Comparison of ENCODE assay signal across 8 cellular contexts in the genomic region with DNA sequence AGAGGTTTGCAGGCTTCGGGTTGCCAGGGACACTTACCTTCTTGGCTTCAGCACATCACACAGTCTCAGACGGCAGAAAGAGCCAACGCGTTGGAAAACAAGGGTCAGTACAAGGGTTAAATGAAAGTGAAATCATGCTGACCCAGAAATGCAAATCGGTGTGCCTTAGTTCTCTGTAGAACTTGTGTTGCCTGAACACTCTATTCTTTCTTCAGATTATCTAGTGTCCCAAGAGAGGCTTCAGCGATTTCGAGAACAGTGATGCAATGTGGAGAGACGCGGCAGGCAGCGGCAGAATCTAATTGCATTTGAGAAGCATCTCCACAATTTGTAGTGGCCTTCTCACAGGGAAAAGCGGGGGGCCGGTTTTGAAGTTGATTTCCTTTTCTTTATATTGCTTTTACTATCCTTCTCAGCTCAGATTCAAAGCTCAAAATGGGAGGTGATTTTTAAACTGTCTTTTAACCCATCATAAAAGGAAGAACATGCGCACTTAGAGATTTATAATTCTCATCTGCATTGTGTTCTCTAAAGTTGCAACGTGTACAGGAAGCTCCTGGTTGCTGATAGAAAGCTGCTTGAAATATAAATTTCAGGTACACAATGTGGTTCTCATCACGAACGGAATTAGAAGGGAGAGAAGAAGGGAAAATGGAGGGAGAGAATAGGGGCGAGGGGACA.
A peak's percentile ranks its signal among the peaks of the same experiment; 100 is the strongest.
DNase-seq lines count a peak whose midpoint lies in the region; ATAC-seq and TF ChIP-seq lines count a peak whose summit lies in the region.

No MANE protein-coding gene starts in this region.

- peak; percentile 59 for DNase-seq in A673 (ENCODE audit: low spot score)
- DNase-seq in GM20000 (ENCODE audit: low spot score), result peak; percentile 30
- peak; percentile 55 for DNase-seq in NCI-H2227 (lab: John Stamatoyannopoulos, UW; ENCODE audit: unreplicated experiment)
- DNase-seq in fibroblast of pulmonary artery (ENCODE audit: low read depth), result peak; percentile 36
- DNase-seq in progenitor cell of endocrine pancreas (ENCODE audit: low spot score, unreplicated experiment), result no peak

- H3K4me3 ChIP-seq in A673 (ENCODE audit: low read depth, low read length, poor library complexity, severe bottlenecking), result peak overlapping the region; percentile 23
- peak overlapping the region; percentile 10 for H3K4me3 ChIP-seq in fibroblast of pulmonary artery (replicated peaks; ENCODE audit: low read depth, low read length)

- peak overlapping the region; percentile 79 for H3K27ac Mint-ChIP-seq in stimulated activated naive CD8-positive, alpha-beta T cell treated with anti-CD3 and anti-CD28 coated beads, Interleukin-15, Interleukin-2, amounts not matched to agents 100 ng/mL and 50 ng/mL, for 24 hours
- H3K27ac Mint-ChIP-seq in progenitor cell of endocrine pancreas, result no peak overlapping the region

- no peaks in the 10 kb centered on the region for H3K9me3 ChIP-seq in A673 (ENCODE audit: low read depth, low read length, poor library complexity, severe bottlenecking)

- H3K36me3 ChIP-seq in A673 (ENCODE audit: insufficient read depth, low read length, poor library complexity, severe bottlenecking), result no peaks in the 10 kb centered on the region

- no TSS peak for BruUV-seq in A673 (replicated peaks; lab: Mats Ljungman, UMichigan)

- ATAC-seq in GM18868 (IDR thresholded peaks at IDR 0.05; ENCODE audit: unreplicated experiment) (no peak), SK-N-SH treated with all-trans-retinoic acid at 6 μM for 48 hours (no peak)

- no peaks in the 10 kb centered on the region for H3K36me3 Mint-ChIP-seq in stimulated activated naive CD8-positive, alpha-beta T cell treated with anti-CD3 and anti-CD28 coated beads, Interleukin-15, Interleukin-2, amounts not matched to agents 100 ng/mL and 50 ng/mL, for 24 hours (ENCODE audit: low read depth)
- H3K36me3 Mint-ChIP-seq in progenitor cell of endocrine pancreas (ENCODE audit: insufficient read depth), result no peaks in the 10 kb centered on the region

- H3K27ac ChIP-seq in A673 (ENCODE audit: low read depth, low read length, poor library complexity, severe bottlenecking), result no peak overlapping the region

- intact Hi-C loops in A673 (cut with micrococcal nuclease; ENCODE audit: unreplicated experiment), result no loop called here

- peaks cover 9% of the 10 kb centered on the region for H3K27me3 ChIP-seq in A673 (replicated peaks; ENCODE audit: insufficient read depth, low read depth, low read length, poor library complexity)

- peak overlapping the region; percentile 78 for H3K4me3 Mint-ChIP-seq in stimulated activated naive CD8-positive, alpha-beta T cell treated with anti-CD3 and anti-CD28 coated beads, Interleukin-15, Interleukin-2, amounts not matched to agents 100 ng/mL and 50 ng/mL, for 24 hours
- H3K4me3 Mint-ChIP-seq in progenitor cell of endocrine pancreas (ENCODE audit: low read depth), result no peak overlapping the region

- no peaks in the 10 kb centered on the region for H3K27me3 Mint-ChIP-seq in stimulated activated naive CD8-positive, alpha-beta T cell treated with anti-CD3 and anti-CD28 coated beads, Interleukin-15, Interleukin-2, amounts not matched to agents 100 ng/mL and 50 ng/mL, for 24 hours
- H3K27me3 Mint-ChIP-seq in progenitor cell of endocrine pancreas, result peaks cover 12% of the 10 kb centered on the region

- POLR2A ChIA-PET in A673 (lab: Charles Lee; ENCODE audit: low non-redundant PET), result interaction anchor here (0.8 kb wide), 1 partner anchor 21 kb away, joined by 4 read pairs; no protein-coding TSS in a partner anchor

- TF ChIP-seq CTCF in A673 (conservative IDR thresholded peaks at IDR 0.05; ENCODE audit: low read depth, low read length) (no peak), GM20000 (IDR thresholded peaks at IDR 0.05; ENCODE audit: extremely low read depth, missing control alignments) (no peak), fibroblast of pulmonary artery (IDR thresholded peaks at IDR 0.05; ENCODE audit: low read length, missing control alignments) (no peak), progenitor cell of endocrine pancreas (IDR thresholded peaks at IDR 0.05; ENCODE audit: unreplicated experiment) (no peak)

- H3K4me1 ChIP-seq in A673 (ENCODE audit: insufficient read depth, low read length, poor library complexity, severe bottlenecking), result peaks cover 14% of the 10 kb centered on the region

- CTCF ChIA-PET in A673 (lab: Charles Lee), result no interaction called here

- no peaks in the 10 kb centered on the region for H3K9me3 Mint-ChIP-seq in stimulated activated naive CD8-positive, alpha-beta T cell treated with anti-CD3 and anti-CD28 coated beads, Interleukin-15, Interleukin-2, amounts not matched to agents 100 ng/mL and 50 ng/mL, for 24 hours
- no peaks in the 10 kb centered on the region for H3K9me3 Mint-ChIP-seq in progenitor cell of endocrine pancreas (ENCODE audit: low read depth)

- H3K4me1 Mint-ChIP-seq in stimulated activated naive CD8-positive, alpha-beta T cell treated with anti-CD3 and anti-CD28 coated beads, Interleukin-15, Interleukin-2, amounts not matched to agents 100 ng/mL and 50 ng/mL, for 24 hours (ENCODE audit: low read depth), result peaks cover 29% of the 10 kb centered on the region
- H3K4me1 Mint-ChIP-seq in progenitor cell of endocrine pancreas (ENCODE audit: low read depth), result peaks cover 2% of the 10 kb centered on the region

TF ChIP-seq in SK-N-SH treated with all-trans-retinoic acid at 6 μM for 48 hours, 23 proteins besides CTCF, POLR2A, EP300 and RAD21:
- TF ChIP-seq ZNF70 (CRISPR knock-in tag; IDR thresholded peaks at IDR 0.05), result no peak
